Comparison of ENCODE assay signal across 9 cellular contexts in genomic region chr4:133147922-133148689, GRCh38. TPM values are rescaled to one million over a fixed set of nuclear protein-coding genes. Genes with fewer than 3 reads are reported as not detected.
DNase-seq lines count a peak whose midpoint lies in the region; ATAC-seq lines count a peak whose summit lies in the region.
"Had no signal": no experiment of that assay in that cellular context is flagged by ENCODE, and none has a peak within 500 bp of the region (broad histone marks: within the 10 kb centered on the region; RNA-seq: fewer than 3 reads in every experiment).

No MANE protein-coding gene starts in this region.

- DNase-seq in GM03348 (ENCODE audit: low spot score) (peak; percentile 24), NCI-H510A (lab: John Stamatoyannopoulos, UW) (peak; percentile 50), cerebellar nuclear complex (lab: John Stamatoyannopoulos, UW) (no peak), cortex of kidney (lab: John Stamatoyannopoulos, UW) (no peak)
- no peak for DNase-seq in naive thymus-derived CD4-positive, alpha-beta T cell

- peaks cover 0 to 2% of the 10 kb centered on the region in 2 donors for H3K27me3 ChIP-seq in naive thymus-derived CD4-positive, alpha-beta T cell (ENCODE audit: control insufficient read depth in 2 of 2, insufficient read depth in 2 of 2, low read length in 2 of 2)

- H3K4me1 ChIP-seq in naive thymus-derived CD4-positive, alpha-beta T cell (ENCODE audit: control insufficient read depth in 2 of 2, insufficient read depth in 2 of 2, low read length in 2 of 2), result no peaks in the 10 kb centered on the region

- H3K27me3 Mint-ChIP-seq in naive thymus-derived CD4-positive, alpha-beta T cell, result peaks cover 72 to 83% (median 74%) of the 10 kb centered on the region in 5 donors
- H3K27me3 Mint-ChIP-seq in activated T-helper 17 cell treated with anti-CD3 and anti-CD28 coated beads, Interleukin-2, amount 50 U/mL, for 72 hours, result peaks cover 60% of the 10 kb centered on the region

- intact Hi-C loops in naive thymus-derived CD4-positive, alpha-beta T cell (cut with micrococcal nuclease), result no loop called here

- CTCF ChIA-PET in naive thymus-derived CD4-positive, alpha-beta T cell (lab: Charles Lee), result no interaction called here

- H3K4me3 Mint-ChIP-seq in naive thymus-derived CD4-positive, alpha-beta T cell, result peak overlapping the region in 9 of 10 donors; percentile 7 to 72 (median 54)
- H3K4me3 Mint-ChIP-seq in activated T-helper 17 cell treated with anti-CD3 and anti-CD28 coated beads, Interleukin-2, amount 50 U/mL, for 72 hours, result no peak overlapping the region

- no peaks in the 10 kb centered on the region for H3K36me3 ChIP-seq in naive thymus-derived CD4-positive, alpha-beta T cell (ENCODE audit: control insufficient read depth in 2 of 3, insufficient read depth in 3 of 3, low read length in 3 of 3)

- peaks cover 5 to 35% (median 25%) of the 10 kb centered on the region in 7 donors for H3K4me1 Mint-ChIP-seq in naive thymus-derived CD4-positive, alpha-beta T cell
- H3K4me1 Mint-ChIP-seq in activated T-helper 17 cell treated with anti-CD3 and anti-CD28 coated beads, Interleukin-2, amount 50 U/mL, for 72 hours, result peaks cover 16% of the 10 kb centered on the region

- peaks cover 0 to 23% (median 5%) of the 10 kb centered on the region in 11 donors for H3K9me3 Mint-ChIP-seq in naive thymus-derived CD4-positive, alpha-beta T cell
- H3K9me3 Mint-ChIP-seq in activated T-helper 17 cell treated with anti-CD3 and anti-CD28 coated beads, Interleukin-2, amount 50 U/mL, for 72 hours, result peaks cover 4% of the 10 kb centered on the region

- H3K27ac Mint-ChIP-seq in naive thymus-derived CD4-positive, alpha-beta T cell, result peak overlapping the region in 1 of 9 donors; percentile 50
- H3K27ac Mint-ChIP-seq in activated T-helper 17 cell treated with anti-CD3 and anti-CD28 coated beads, Interleukin-2, amount 50 U/mL, for 72 hours, result no peak overlapping the region

- H3K9me3 ChIP-seq in naive thymus-derived CD4-positive, alpha-beta T cell (ENCODE audit: control insufficient read depth in 2 of 3, low read length in 3 of 3), result peaks cover 0 to 5% (median 0%) of the 10 kb centered on the region in 3 experiments

- H3K36me3 Mint-ChIP-seq in naive thymus-derived CD4-positive, alpha-beta T cell, result peaks cover 0 to 27% (median 1%) of the 10 kb centered on the region in 5 donors
- peaks cover 8% of the 10 kb centered on the region for H3K36me3 Mint-ChIP-seq in activated T-helper 17 cell treated with anti-CD3 and anti-CD28 coated beads, Interleukin-2, amount 50 U/mL, for 72 hours (ENCODE audit: low read depth)

- no peak overlapping the region for H3K4me3 ChIP-seq in naive thymus-derived CD4-positive, alpha-beta T cell (ENCODE audit: low read length)

- ATAC-seq in esophagus mucosa (peak; percentile 15), GM18498 (IDR thresholded peaks at IDR 0.05; ENCODE audit: unreplicated experiment) (no peak)
- ATAC-seq in naive thymus-derived CD4-positive, alpha-beta T cell, result no peak
- no peak for ATAC-seq in activated T-helper 17 cell treated with anti-CD3 and anti-CD28 coated beads, Interleukin-2, amount 50 U/mL, for 72 hours (replicated peaks)

- POLR2A ChIA-PET in naive thymus-derived CD4-positive, alpha-beta T cell (lab: Charles Lee), result no interaction called here

- no peak overlapping the region for H3K27ac ChIP-seq in naive thymus-derived CD4-positive, alpha-beta T cell (ENCODE audit: low read depth, low read length)
- H3K27ac ChIP-seq: skin epidermis had no signal

RNA-seq across cellular contexts. Expression of gene PCDH10, which starts 1.0 kb away (rescaled TPM):
- total RNA-seq in esophagus mucosa, result 0.04 TPM
- total RNA-seq in naive thymus-derived CD4-positive, alpha-beta T cell, result not detected
- not detected for polyA plus RNA-seq in naive thymus-derived CD4-positive, alpha-beta T cell
- total RNA-seq in activated T-helper 17 cell treated with anti-CD3 and anti-CD28 coated beads, Interleukin-2, amount 50 U/mL, for 72 hours, result not detected

Comparison
In these comparisons a context has a peak if more than half of its experiments do, and no peak if none do; other contexts are left out.
1. DNase-seq: peak in GM03348 (single experiment) and NCI-H510A (single experiment); none in naive thymus-derived CD4-positive, alpha-beta T cell (0 of 9), cerebellar nuclear complex (0 of 2) and cortex of kidney (single experiment).